ENCODE assay signal across 13 cellular contexts in the genomic region with DNA sequence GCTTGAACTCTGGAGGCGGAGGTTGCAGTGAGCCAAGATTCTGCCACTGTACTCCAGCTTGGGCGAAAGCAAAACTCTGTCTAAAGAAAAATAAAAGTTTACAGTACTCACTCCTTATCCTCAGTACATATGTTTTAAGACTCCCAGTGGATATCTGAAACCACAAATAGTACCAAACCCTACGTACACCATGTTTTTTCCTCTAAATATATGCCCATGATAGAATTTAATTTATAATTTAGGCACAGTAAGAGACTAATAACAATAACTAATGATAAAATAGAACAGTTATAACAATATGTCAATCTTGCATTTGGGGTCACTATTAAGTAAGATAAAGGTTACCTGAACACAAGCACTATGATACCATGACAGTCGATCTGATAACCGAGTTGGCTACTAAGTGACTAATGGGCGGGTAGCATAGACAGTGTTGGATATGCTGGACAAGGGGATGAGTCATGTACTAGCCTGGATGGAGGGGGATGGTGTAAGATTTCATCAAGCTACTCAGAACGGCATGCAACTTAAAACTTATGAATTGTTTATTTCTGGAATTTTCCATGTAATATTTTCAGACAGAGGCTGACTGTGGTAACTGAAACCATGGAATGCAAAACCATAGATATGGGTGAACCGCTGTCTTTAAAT. TPM values are rescaled to one million over a fixed set of nuclear protein-coding genes. Genes with fewer than 3 reads are reported as not detected.
DNase-seq lines count a peak whose midpoint lies in the region; ATAC-seq and TF ChIP-seq lines count a peak whose summit lies in the region.
"Had no signal": no experiment of that assay in that cellular context is flagged by ENCODE, and none has a peak within 500 bp of the region (broad histone marks: within the 10 kb centered on the region; RNA-seq: fewer than 3 reads in every experiment).

No MANE protein-coding gene starts in this region.

- H3K4me3 ChIP-seq in IMR-90 (ENCODE audit: insufficient read depth, low read depth, low read length) (no peak overlapping the region), astrocyte of the spinal cord (ENCODE audit: low read depth, low read length) (no peak overlapping the region), left lung (no peak overlapping the region)
- H3K4me3 ChIP-seq: GM12878, skin epidermis had no signal

- no TSS peak for BruUV-seq in IMR-90 (replicated peaks; lab: Mats Ljungman, UMichigan)

- no peaks in the 10 kb centered on the region; the same call in 1 of the 2 replicates for H4K20me1 ChIP-seq in IMR-90 (ENCODE audit: insufficient read depth, low read length)

- dilution Hi-C loops in IMR-90 (cut with HindIII; ENCODE audit: low sequenced_read_pairs, unreplicated experiment): no loop called here

- POLR2A ChIA-PET in IMR-90 (lab: Charles Lee; ENCODE audit: unreplicated experiment): interaction anchor here (0.5 kb wide), 1 partner anchor 181 kb away, joined by 4 read pairs; no protein-coding TSS in a partner anchor

- no peak for TF ChIP-seq CTCF in IMR-90 (conservative IDR thresholded peaks at IDR 0.05; ENCODE audit: low read depth, low read length)
- no peak for TF ChIP-seq CTCF in astrocyte of the spinal cord (IDR thresholded peaks at IDR 0.05; ENCODE audit: low read depth, low read length)
- no peak for TF ChIP-seq CTCF in left lung (IDR thresholded peaks at IDR 0.05)

- H3K18ac ChIP-seq in IMR-90 (ENCODE audit: low read depth, low read length): no peak overlapping the region

- peak overlapping the region; percentile 78 for H2BK5ac ChIP-seq in IMR-90 (ENCODE audit: low read depth, low read length, poor library complexity, severe bottlenecking)

- H3K56ac ChIP-seq in IMR-90 (ENCODE audit: extremely low read depth, insufficient read depth, low read length): no peak overlapping the region

- WGBS in IMR-90 (ENCODE audit: extremely low coverage in 2 of 2, insufficient read length in 1 of 2), 2 experiments: 48% methylated on average over 4 of the region's 8 CpGs; no CpG with 5 or more reads in 1 of the 2 experiments

- H3K23ac ChIP-seq in IMR-90 (ENCODE audit: low read depth, low read length): no peak overlapping the region

- H2AFZ ChIP-seq in IMR-90 (replicated peaks; ENCODE audit: low read length, poor library complexity): no peak overlapping the region

- H3K4ac ChIP-seq in IMR-90 (ENCODE audit: low read depth, low read length): no peak overlapping the region

- H3K27ac ChIP-seq in IMR-90 (ENCODE audit: insufficient read depth, low read length): no peak overlapping the region
- no peak overlapping the region for H3K27ac ChIP-seq in left lung
- H3K27ac ChIP-seq: epithelial cell of prostate, skin epidermis had no signal

- H3K79me1 ChIP-seq in IMR-90 (ENCODE audit: low read depth in 1 of 2, low read length in 2 of 2): peaks cover 0 to 9% of the 10 kb centered on the region in 2 experiments; a peak in 3 of 4 replicates

- H2BK20ac ChIP-seq in IMR-90 (ENCODE audit: low read depth, low read length): no peak overlapping the region

- no peak overlapping the region for H3K14ac ChIP-seq in IMR-90 (replicated peaks; ENCODE audit: low read depth, low read length)

- H3K9ac ChIP-seq in IMR-90 (ENCODE audit: low read depth, low read length): no peak overlapping the region

- in situ Hi-C loops in IMR-90 (cut with MboI; ENCODE audit: low sequenced_read_pairs) (no loop called here), astrocyte of the spinal cord (cut with HindIII; ENCODE audit: low sequenced_read_pairs) (no loop called here)

- no peak overlapping the region for H2BK15ac ChIP-seq in IMR-90 (ENCODE audit: low read depth, low read length)

- H4K8ac ChIP-seq in IMR-90 (ENCODE audit: low read depth in 2 of 2, low read length in 2 of 2): 0 out of 4 replicates have a peak overlapping the region, but pooled peaks of 1 of the 2 experiments have one; percentile 26

- TF ChIP-seq POLR2A in IMR-90 (IDR thresholded peaks at IDR 0.05; ENCODE audit: low read depth, low read length): no peak

- H3K9me3 ChIP-seq in IMR-90 (ENCODE audit: control insufficient read depth, insufficient read depth, low read length) (no peaks in the 10 kb centered on the region), left lung (no peaks in the 10 kb centered on the region)

- H3K27me3 ChIP-seq in IMR-90 (ENCODE audit: control insufficient read depth, insufficient read depth, low read length): no peaks in the 10 kb centered on the region
- H3K27me3 ChIP-seq in left lung: no peaks in the 10 kb centered on the region

- no peak overlapping the region for H2AK9ac ChIP-seq in IMR-90 (replicated peaks; ENCODE audit: low read depth, low read length, poor library complexity)

- peaks cover 9% of the 10 kb centered on the region for H3K36me3 ChIP-seq in IMR-90 (ENCODE audit: control insufficient read depth, insufficient read depth, low read length)
- peaks cover 0 to 73% of the 10 kb centered on the region in 2 donors for H3K36me3 ChIP-seq in left lung

- H3K4me1 ChIP-seq in IMR-90 (ENCODE audit: control insufficient read depth, insufficient read depth, low read length) (peaks cover 4% of the 10 kb centered on the region), left lung (no peaks in the 10 kb centered on the region)

- intact Hi-C loops in IMR-90 (cut with micrococcal nuclease): loop anchor here (5.0 kb wide), 1 partner anchor 33 kb away; no protein-coding TSS in a partner anchor
- intact Hi-C loops in left lung (cut with DNase I): no loop called here

- CTCF ChIA-PET in IMR-90 (lab: Yijun Ruan, JAX): interaction anchor here (0.6 kb wide), 1 partner anchor 30 kb away, joined by 3 read pairs; no protein-coding TSS in a partner anchor

- peak; percentile 26 for DNase-seq in AG08395 (ENCODE audit: low spot score)
- peak; percentile 98 for DNase-seq in IMR-90
- peak; percentile 91 for DNase-seq in astrocyte of the spinal cord (ENCODE audit: low read depth, low spot score)
- no peak for DNase-seq in left lung
- DNase-seq in NCI-H2029 (lab: John Stamatoyannopoulos, UW): no peak
- no peak for DNase-seq in NCI-H2107 (lab: John Stamatoyannopoulos, UW)
- DNase-seq: activated naive CD4-positive, alpha-beta T cell treated with anti-CD3 and anti-CD28 coated beads, Interleukin-2, amount 50 U/mL, for 16 hours had no signal

- no peak overlapping the region for H2BK120ac ChIP-seq in IMR-90 (ENCODE audit: low read depth, low read length)

- no peak overlapping the region for H4K91ac ChIP-seq in IMR-90 (ENCODE audit: insufficient read depth, low read depth, low read length)

- no peak for TF ChIP-seq RAD21 in IMR-90 (IDR thresholded peaks at IDR 0.05; ENCODE audit: low read length)

- no peak overlapping the region for H2AK5ac ChIP-seq in IMR-90 (ENCODE audit: low read depth, low read length)

- H3K9me1 ChIP-seq in IMR-90 (ENCODE audit: insufficient read depth, low read length): 0 out of 2 replicates have a peak, but pooled peaks cover 2% of the 10 kb centered on the region

- H4K5ac ChIP-seq in IMR-90 (ENCODE audit: low read depth, low read length): no peak overlapping the region

- peak; percentile 98 for ATAC-seq in IMR-90 (ENCODE audit: low read depth)
- peak; percentile 81 for ATAC-seq in left lung
- no peak for ATAC-seq in GM18868 (IDR thresholded peaks at IDR 0.05; ENCODE audit: unreplicated experiment)
- ATAC-seq in GM18498 (IDR thresholded peaks at IDR 0.05; ENCODE audit: unreplicated experiment): no peak
- ATAC-seq: GM12878; stimulated activated effector memory CD8-positive, alpha-beta T cell treated with anti-CD3 and anti-CD28 coated beads, Interleukin-12 subunit alpha, Interleukin-12 subunit beta, amount 100 ng/mL, for 72 hours had no signal

- no peak overlapping the region for H3K4me2 ChIP-seq in IMR-90 (ENCODE audit: low read depth, low read length)

TF ChIP-seq in IMR-90, 13 proteins besides CTCF, POLR2A, EP300 and RAD21:
- TF ChIP-seq MAFK (IDR thresholded peaks at IDR 0.05; ENCODE audit: low read depth, low read length) (no peak), MAZ (IDR thresholded peaks at IDR 0.05; ENCODE audit: borderline replicate concordance, low read depth, low read length) (0 out of 2 replicates have a peak, but pooled peaks have one; percentile 12), CEBPB (IDR thresholded peaks at IDR 0.05; ENCODE audit: low read depth, low read length) (peak; percentile 81), CHD1 (IDR thresholded peaks at IDR 0.05; ENCODE audit: low read depth, low read length) (no peak), BHLHE40 (IDR thresholded peaks at IDR 0.05; ENCODE audit: low read depth, low read length) (peak; percentile 49; the same call in 1 of the 2 replicates), FOS (IDR thresholded peaks at IDR 0.05; ENCODE audit: low read depth, low read length) (peak; percentile 97)
- TF ChIP-seq, protein P1, sequence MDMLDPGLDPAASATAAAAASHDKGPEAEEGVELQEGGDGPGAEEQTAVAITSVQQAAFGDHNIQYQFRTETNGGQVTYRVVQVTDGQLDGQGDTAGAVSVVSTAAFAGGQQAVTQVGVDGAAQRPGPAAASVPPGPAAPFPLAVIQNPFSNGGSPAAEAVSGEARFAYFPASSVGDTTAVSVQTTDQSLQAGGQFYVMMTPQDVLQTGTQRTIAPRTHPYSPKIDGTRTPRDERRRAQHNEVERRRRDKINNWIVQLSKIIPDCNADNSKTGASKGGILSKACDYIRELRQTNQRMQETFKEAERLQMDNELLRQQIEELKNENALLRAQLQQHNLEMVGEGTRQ (IDR thresholded peaks at IDR 0.05; ENCODE audit: low read depth, low read length): no peak

RNA-seq across cellular contexts. Expression of a gene that starts 43.7 kb away (rescaled TPM):
- total RNA-seq in IMR-90 (2012; rRNA removed) (14.7 and 16.9 TPM in 2 replicates), left lung (10 to 100 TPM; 15.9 to 23.6 TPM)
- polyA plus RNA-seq in IMR-90 (2012; rRNA removed): 7.7 TPM in 2 replicates
- polyA plus RNA-seq in IMR-90 (2012; cell fraction: cytosol; rRNA removed): 3.7 and 6.0 TPM in 2 replicates
- polyA plus RNA-seq in IMR-90 (2012; cell fraction: nucleus; rRNA removed; ENCODE audit: low replicate concordance): 4.1 and 12.0 TPM in 2 replicates

RNA-seq across cellular contexts. Expression of a gene that starts 44.4 kb away (rescaled TPM):
- total RNA-seq in IMR-90 (2012; rRNA removed) (262 and 440 TPM in 2 replicates), left lung (100 to 1,000 TPM; 122 to 167 TPM)
- 98.5 and 108 TPM in 2 replicates for polyA plus RNA-seq in IMR-90 (2012; rRNA removed)
- polyA plus RNA-seq in IMR-90 (2012; cell fraction: cytosol; rRNA removed): 13.8 and 21.1 TPM in 2 replicates
- polyA plus RNA-seq in IMR-90 (2012; cell fraction: nucleus; rRNA removed; ENCODE audit: low replicate concordance): 5.3 and 71.2 TPM in 2 replicates

Comparison
In these comparisons a context has a peak if more than half of its experiments do, and no peak if none do; other contexts are left out.
1. DNase-seq: peak in AG08395 (single experiment), IMR-90 (single experiment) and astrocyte of the spinal cord (single experiment); none in left lung (0 of 2), NCI-H2029 (single experiment) and NCI-H2107 (single experiment).
2. ATAC-seq: peak in IMR-90 (single experiment) and left lung (single experiment); none in GM18868 (single experiment) and GM18498 (single experiment).